17 cellular contexts compared by ENCODE assay signal in genomic region chr5:87276655-87277054, GRCh38.
"Had no signal": no experiment of that assay in that cellular context is flagged by ENCODE, and none has a peak within 500 bp of the region (broad histone marks: within the 10 kb centered on the region; RNA-seq: fewer than 3 reads in every experiment).

No MANE protein-coding gene starts in this region.

- H3K27me3 Mint-ChIP-seq: activated CD4-positive, alpha-beta T cell treated with anti-CD3 and anti-CD28 coated beads, Interleukin-2, amount 10 ng/mL, durations not matched to agents 7 days and 5 days had no signal

- DNase-seq: activated CD4-positive, alpha-beta T cell treated with anti-CD3 and anti-CD28 coated beads, Interleukin-2, amount 10 ng/mL, durations not matched to agents 7 days and 5 days; activated CD8-positive, alpha-beta memory T cell treated with anti-CD3 and anti-CD28 coated beads, Interleukin-2, amount 50 U/mL, for 4 hours; activated naive CD4-positive, alpha-beta T cell treated with Interleukin-2 at 50 U/mL for 16 hours; cortex of kidney; erythroblast; foreskin melanocyte; hypothalamus; lower lobe of right lung; nephron progenitor cell; occipital lobe; posterior cingulate gyrus; sigmoid colon; stimulated activated CD4-positive, alpha-beta T cell treated with anti-CD3 and anti-CD28 coated beads, Interleukin-4, amount 100 ng/mL, for 4 hours; stimulated activated naive CD4-positive, alpha-beta T cell; thyroid gland had no signal

- H3K9me3 Mint-ChIP-seq: activated CD4-positive, alpha-beta T cell treated with anti-CD3 and anti-CD28 coated beads, Interleukin-2, amount 10 ng/mL, durations not matched to agents 7 days and 5 days; activated T-helper 2 cell treated with anti-CD3 and anti-CD28 coated beads, Interferon-gamma antibody, Interleukin-2, Interleukin-4, amounts not matched to agents 10 μg/mL and 5 μg/mL and 100 μg/mL, durations not matched to agents 14 hours and 24 hours and 36 hours had no signal

- H3K36me3 ChIP-seq: lower lobe of right lung, sigmoid colon, thyroid gland had no signal

- ATAC-seq: lower lobe of right lung had no signal

- H3K4me3 Mint-ChIP-seq: activated CD4-positive, alpha-beta T cell treated with anti-CD3 and anti-CD28 coated beads, Interleukin-2, amount 10 ng/mL, durations not matched to agents 7 days and 5 days; nephron progenitor cell had no signal

- H3K27me3 ChIP-seq: ascending aorta, sigmoid colon, thyroid gland had no signal

- H3K9me3 ChIP-seq: ascending aorta, lower lobe of right lung, sigmoid colon, thyroid gland had no signal

- H3K4me3 ChIP-seq: ascending aorta, lower lobe of right lung, sigmoid colon, thyroid gland had no signal

- H3K27ac Mint-ChIP-seq: activated CD4-positive, alpha-beta T cell treated with anti-CD3 and anti-CD28 coated beads, Interleukin-2, amount 10 ng/mL, durations not matched to agents 7 days and 5 days; activated T-helper 2 cell treated with anti-CD3 and anti-CD28 coated beads, Interferon-gamma antibody, Interleukin-2, Interleukin-4, amounts not matched to agents 10 μg/mL and 5 μg/mL and 100 μg/mL, durations not matched to agents 14 hours and 24 hours and 36 hours; nephron progenitor cell had no signal
